ENCODE assay signal across 24 cellular contexts in the genomic region with DNA sequence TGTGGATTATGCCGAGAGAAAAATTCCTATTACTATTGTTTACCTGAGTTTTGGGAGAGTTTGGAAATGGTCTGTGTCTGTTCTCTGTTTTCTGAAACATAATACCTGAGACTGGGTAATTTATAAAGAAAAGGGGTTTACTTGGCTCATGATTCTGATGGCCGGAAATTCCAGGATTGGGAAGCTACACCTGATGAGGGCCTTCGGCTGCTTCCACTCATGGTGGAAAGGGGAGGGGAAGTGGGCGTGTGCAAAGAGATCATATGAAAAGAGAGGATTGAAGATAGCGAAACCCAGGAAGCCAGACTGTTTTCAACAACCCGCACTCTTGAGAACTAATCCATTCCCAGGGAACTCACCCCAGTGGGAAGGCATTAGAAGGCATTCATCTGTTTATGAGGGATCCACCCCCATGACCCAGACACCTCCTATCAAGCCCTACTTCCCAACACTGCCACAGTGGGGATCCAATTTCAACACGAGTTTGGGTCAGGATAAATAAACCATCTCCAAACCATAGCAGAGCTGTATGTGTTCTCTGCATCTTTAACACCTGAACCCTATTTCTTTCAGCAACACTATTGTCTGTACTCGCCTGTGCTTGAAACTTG. TPM values are rescaled to one million over a fixed set of nuclear protein-coding genes. Genes with fewer than 3 reads are reported as not detected.
DNase-seq lines count a peak whose midpoint lies in the region; ATAC-seq and TF ChIP-seq lines count a peak whose summit lies in the region.
"Had no signal": no experiment of that assay in that cellular context is flagged by ENCODE, and none has a peak within 500 bp of the region (broad histone marks: within the 10 kb centered on the region; RNA-seq: fewer than 3 reads in every experiment).

No MANE protein-coding gene starts in this region.

- peak; percentile 44 for DNase-seq in H7
- DNase-seq in NCI-H2227 treated with DMSO at 0.1 percent for 48 hours (lab: John Stamatoyannopoulos, UW) = peak; percentile 71
- DNase-seq in ecto neural progenitor cell (ENCODE audit: low spot score) = peak; percentile 51
- peak; percentile 30 for DNase-seq in left kidney (ENCODE audit: low read depth, low spot score)
- DNase-seq in activated CD4-positive, alpha-beta memory T cell treated with anti-CD3 and anti-CD28 coated beads for 36 hours = no peak
- no peak for DNase-seq in OCI-LY7 (ENCODE audit: low spot score)
- no peak for DNase-seq in activated naive CD4-positive, alpha-beta T cell (lab: John Stamatoyannopoulos, UW)
- DNase-seq: ACHN; activated CD4-positive, alpha-beta T cell treated with anti-CD3 and anti-CD28 coated beads, Interleukin-2, amount 10 ng/mL, durations not matched to agents 7 days and 5 days; activated gamma-delta T cell; adrenal gland; heart left ventricle; HFFc6; kidney; NCI-H1105 treated with DMSO at 0.1 percent for 48 hours; NCI-H526 treated with DMSO at 0.1 percent for 48 hours; nucleus accumbens; RPMI8226; SK-N-SH; testis had no signal

- H3K79me2 ChIP-seq in OCI-LY7 (ENCODE audit: insufficient read depth, low read depth, low read length) = no peaks in the 10 kb centered on the region

- CTCF ChIA-PET in activated CD4-positive, alpha-beta memory T cell treated with anti-CD3 and anti-CD28 coated beads for 36 hours (lab: Charles Lee) = no interaction called here
- CTCF ChIA-PET in OCI-LY7 (lab: Charles Lee; ENCODE audit: unreplicated experiment) = no interaction called here

- no peak overlapping the region for H3K27ac Mint-ChIP-seq in activated CD4-positive, alpha-beta memory T cell treated with anti-CD3 and anti-CD28 coated beads for 36 hours
- H3K27ac Mint-ChIP-seq: activated CD4-positive, alpha-beta T cell treated with anti-CD3 and anti-CD28 coated beads, Interleukin-2, amount 10 ng/mL, durations not matched to agents 7 days and 5 days; HFFc6 had no signal

- H3K36me3 Mint-ChIP-seq in activated CD4-positive, alpha-beta memory T cell treated with anti-CD3 and anti-CD28 coated beads for 36 hours = peaks cover 29% of the 10 kb centered on the region

- TF ChIP-seq CTCF in OCI-LY7 (conservative IDR thresholded peaks at IDR 0.05; ENCODE audit: low read length) = no peak

- no peak for ATAC-seq in GM18858 (IDR thresholded peaks at IDR 0.05; ENCODE audit: unreplicated experiment)
- ATAC-seq: heart left ventricle had no signal

- H2AFZ ChIP-seq in OCI-LY7 (ENCODE audit: low read length) = no peak overlapping the region

- no peaks in the 10 kb centered on the region for H3K27me3 ChIP-seq in H7 (ENCODE audit: control insufficient read depth, insufficient read depth, low read length)
- H3K27me3 ChIP-seq: adrenal gland; BLaER1 treated with 17β-estradiol and CSF1 and Interleukin-3, amounts not matched to agents 10 nM and 100 nM; heart left ventricle; testis had no signal

- BruUV-seq in OCI-LY7 (replicated peaks; lab: Mats Ljungman, UMichigan) = no TSS peak

- H3K27me3 Mint-ChIP-seq in activated CD4-positive, alpha-beta memory T cell treated with anti-CD3 and anti-CD28 coated beads for 36 hours = no peaks in the 10 kb centered on the region
- H3K27me3 Mint-ChIP-seq: activated CD4-positive, alpha-beta T cell treated with anti-CD3 and anti-CD28 coated beads, Interleukin-2, amount 10 ng/mL, durations not matched to agents 7 days and 5 days had no signal

- no peaks in the 10 kb centered on the region for H3K9me3 Mint-ChIP-seq in activated CD4-positive, alpha-beta memory T cell treated with anti-CD3 and anti-CD28 coated beads for 36 hours
- H3K9me3 Mint-ChIP-seq: activated CD4-positive, alpha-beta T cell treated with anti-CD3 and anti-CD28 coated beads, Interleukin-2, amount 10 ng/mL, durations not matched to agents 7 days and 5 days; HFFc6 had no signal

- no peak overlapping the region for H3K27ac ChIP-seq in OCI-LY7 (ENCODE audit: low read depth, low read length, poor library complexity, severe bottlenecking)
- H3K27ac ChIP-seq: adrenal gland; BLaER1 treated with 17β-estradiol and CSF1 and Interleukin-3, amounts not matched to agents 10 nM and 100 nM; heart left ventricle; testis; VCaP had no signal

- H3K9me3 ChIP-seq in OCI-LY7 (ENCODE audit: low read length) = no peaks in the 10 kb centered on the region
- H3K9me3 ChIP-seq: adrenal gland; BLaER1 treated with 17β-estradiol and CSF1 and Interleukin-3, amounts not matched to agents 10 nM and 100 nM; testis had no signal

- intact Hi-C loops in activated CD4-positive, alpha-beta memory T cell treated with anti-CD3 and anti-CD28 coated beads for 36 hours (cut with micrococcal nuclease) = loop anchor here (5.0 kb wide), 1 partner anchor 39 kb away; no protein-coding TSS in a partner anchor
- intact Hi-C loops in OCI-LY7 (cut with micrococcal nuclease; ENCODE audit: unreplicated experiment) = no loop called here

- no peak overlapping the region for H3K4me3 Mint-ChIP-seq in activated CD4-positive, alpha-beta memory T cell treated with anti-CD3 and anti-CD28 coated beads for 36 hours
- H3K4me3 Mint-ChIP-seq: activated CD4-positive, alpha-beta T cell treated with anti-CD3 and anti-CD28 coated beads, Interleukin-2, amount 10 ng/mL, durations not matched to agents 7 days and 5 days; HFFc6 had no signal

- H3K4me1 ChIP-seq in OCI-LY7 (ENCODE audit: insufficient read depth, low read length, poor library complexity, severe bottlenecking) = no peaks in the 10 kb centered on the region
- H3K4me1 ChIP-seq: testis had no signal

- H3K9me2 ChIP-seq in OCI-LY7 (ENCODE audit: insufficient read depth, low read length) = no peaks in the 10 kb centered on the region
- H3K9me2 ChIP-seq: SK-N-SH had no signal

- H3K36me3 ChIP-seq in H7 (replicated peaks; ENCODE audit: control insufficient read depth, insufficient read depth, low read length) (no peaks in the 10 kb centered on the region), OCI-LY7 (ENCODE audit: insufficient read depth, low read length) (peaks cover 34% of the 10 kb centered on the region)
- H3K36me3 ChIP-seq: adrenal gland had no signal

- peaks cover 12% of the 10 kb centered on the region for H3K4me1 Mint-ChIP-seq in activated CD4-positive, alpha-beta memory T cell treated with anti-CD3 and anti-CD28 coated beads for 36 hours (ENCODE audit: low read depth)

- H3K4me3 ChIP-seq in H7 (ENCODE audit: insufficient read depth, low read depth, low read length) (no peak overlapping the region), OCI-LY7 (ENCODE audit: low read depth, low read length, poor library complexity, severe bottlenecking) (no peak overlapping the region)
- H3K4me3 ChIP-seq: adrenal gland; BLaER1 treated with 17β-estradiol and CSF1 and Interleukin-3, amounts not matched to agents 10 nM and 100 nM; heart left ventricle; lung; testis had no signal

- H3K4me2 ChIP-seq in OCI-LY7 (ENCODE audit: low read length) = no peak overlapping the region
- H3K4me2 ChIP-seq: BLaER1 treated with 17β-estradiol and CSF1 and Interleukin-3, amounts not matched to agents 10 nM and 100 nM; SK-N-SH had no signal

- POLR2A ChIA-PET in activated CD4-positive, alpha-beta memory T cell treated with anti-CD3 and anti-CD28 coated beads for 36 hours (lab: Charles Lee) = no interaction called here
- POLR2A ChIA-PET in OCI-LY7 (lab: Charles Lee) = interaction anchor here (0.6 to 1.3 kb wide), 3 partner anchors 26 to 172 kb away, joined by 3 to 4 read pairs (median 3); no protein-coding TSS in a partner anchor

- H4K20me1 ChIP-seq in OCI-LY7 (ENCODE audit: insufficient read depth, low read length) = no peaks in the 10 kb centered on the region

RNA-seq across cellular contexts. Expression of a gene that starts 51.1 kb away (rescaled TPM):
- 15.5 and 18.3 TPM in 2 replicates for total RNA-seq in H7 (2014; rRNA removed; shearing (Covaris generic))
- total RNA-seq in activated CD4-positive, alpha-beta memory T cell treated with anti-CD3 and anti-CD28 coated beads for 36 hours = 10 to 100 TPM; 19.6 to 20.8 TPM
- 14.7 and 16.0 TPM in 2 replicates for total RNA-seq in OCI-LY7 (2014; rRNA removed; shearing (Covaris generic))
- 26.5 and 28.6 TPM in 2 replicates for total RNA-seq in OCI-LY7 (2022)

RNA-seq across cellular contexts. Expression of a gene that starts 51.6 kb away (rescaled TPM):
- 11.0 and 16.9 TPM in 2 replicates for total RNA-seq in H7 (2014; rRNA removed; shearing (Covaris generic))
- 10 to 100 TPM; 24.9 to 26.2 TPM for total RNA-seq in activated CD4-positive, alpha-beta memory T cell treated with anti-CD3 and anti-CD28 coated beads for 36 hours
- total RNA-seq in OCI-LY7 (2014; rRNA removed; shearing (Covaris generic)) = 18.3 and 25.1 TPM in 2 replicates
- 25.5 and 26.6 TPM in 2 replicates for total RNA-seq in OCI-LY7 (2022)

Comparison
In these comparisons a context has a peak if more than half of its experiments do, and no peak if none do; other contexts are left out.
1. DNase-seq: peak in H7 (single experiment), NCI-H2227 treated with DMSO at 0.1 percent for 48 hours (single experiment), ecto neural progenitor cell (single experiment) and left kidney (single experiment); none in activated CD4-positive, alpha-beta memory T cell treated with anti-CD3 and anti-CD28 coated beads for 36 hours (single experiment), OCI-LY7 (single experiment) and activated naive CD4-positive, alpha-beta T cell (0 of 4).